In genomic region chr5:132840313-132840712, GRCh38 we compare ENCODE assay signal across 19 cellular contexts. TPM values are rescaled to one million over a fixed set of nuclear protein-coding genes. Genes with fewer than 3 reads are reported as not detected.
DNase-seq lines count a peak whose midpoint lies in the region; FAIRE-seq and TF ChIP-seq lines count a peak whose summit lies in the region.
"Had no signal": no experiment of that assay in that cellular context is flagged by ENCODE, and none has a peak within 500 bp of the region (broad histone marks: within the 10 kb centered on the region; RNA-seq: fewer than 3 reads in every experiment).

No MANE protein-coding gene starts in this region.

- no peak for TF ChIP-seq POLR2A in sigmoid colon (IDR thresholded peaks at IDR 0.05)

- H3K9me3 ChIP-seq in AG04450 (ENCODE audit: control insufficient read depth, insufficient read depth, low read length), result no peaks in the 10 kb centered on the region
- no peaks in the 10 kb centered on the region for H3K9me3 ChIP-seq in astrocyte (ENCODE audit: insufficient read depth, low read depth, low read length)
- H3K9me3 ChIP-seq in sigmoid colon, result no peaks in the 10 kb centered on the region

- no peaks in the 10 kb centered on the region for H3K27me3 Mint-ChIP-seq in astrocyte (ENCODE audit: low read depth, unreplicated experiment)
- peaks cover 2% of the 10 kb centered on the region for H3K27me3 Mint-ChIP-seq in T-helper 2 cell treated with Interferon-gamma antibody and Interleukin-4, amounts not matched to agents 5 μg/mL and 100 μg/mL, for 36 hours (ENCODE audit: low read depth)
- H3K27me3 Mint-ChIP-seq in activated naive CD4-positive, alpha-beta T cell treated with anti-CD3 and anti-CD28 coated beads for 36 hours (ENCODE audit: low read depth), result no peaks in the 10 kb centered on the region
- H3K27me3 Mint-ChIP-seq: stimulated activated naive CD8-positive, alpha-beta T cell treated with anti-CD3 and anti-CD28 coated beads, Interleukin-15, Interleukin-2, amounts not matched to agents 100 ng/mL and 50 ng/mL, for 24 hours had no signal

- peak overlapping the region; percentile 41 for H3K9ac ChIP-seq in astrocyte (ENCODE audit: low read length)
- H3K9ac ChIP-seq: KMS-11 had no signal

- intact Hi-C loops in sigmoid colon (cut with DNase I), result no loop called here
- intact Hi-C loops in activated naive CD4-positive, alpha-beta T cell treated with anti-CD3 and anti-CD28 coated beads for 36 hours (cut with micrococcal nuclease), result no loop called here

- H2AFZ ChIP-seq in astrocyte (ENCODE audit: low read depth, low read length), result peak overlapping the region; percentile 74

- H3K9me3 Mint-ChIP-seq in astrocyte (ENCODE audit: unreplicated experiment), result peaks cover 2% of the 10 kb centered on the region
- no peaks in the 10 kb centered on the region for H3K9me3 Mint-ChIP-seq in T-helper 2 cell treated with Interferon-gamma antibody and Interleukin-4, amounts not matched to agents 5 μg/mL and 100 μg/mL, for 36 hours
- no peaks in the 10 kb centered on the region for H3K9me3 Mint-ChIP-seq in activated naive CD4-positive, alpha-beta T cell treated with anti-CD3 and anti-CD28 coated beads for 36 hours
- H3K9me3 Mint-ChIP-seq: stimulated activated naive CD8-positive, alpha-beta T cell treated with anti-CD3 and anti-CD28 coated beads, Interleukin-15, Interleukin-2, amounts not matched to agents 100 ng/mL and 50 ng/mL, for 24 hours had no signal

- H3K27ac ChIP-seq in AG04450 (ENCODE audit: low read depth, low read length), result peak overlapping the region; percentile 95
- no peak overlapping the region for H3K27ac ChIP-seq in astrocyte (ENCODE audit: low read depth, low read length)
- peak overlapping the region; percentile 52 for H3K27ac ChIP-seq in layer of hippocampus (ENCODE audit: low read depth, low read length)
- H3K27ac ChIP-seq in sigmoid colon, result peak overlapping the region; percentile 6 to 74 (median 52)
- H3K27ac ChIP-seq: KMS-11 had no signal

- H3K4me2 ChIP-seq in astrocyte (ENCODE audit: low read length), result peak overlapping the region; percentile 56
- H3K4me2 ChIP-seq: KMS-11 had no signal

- TF ChIP-seq CTCF in AG04450 (IDR thresholded peaks at IDR 0.05; ENCODE audit: low read depth, low read length) (no peak), astrocyte (IDR thresholded peaks at IDR 0.05; ENCODE audit: insufficient read depth, low read depth, low read length) (no peak), sigmoid colon (IDR thresholded peaks at IDR 0.05) (no peak)

- H3K4me1 Mint-ChIP-seq in astrocyte (ENCODE audit: low read depth, unreplicated experiment), result peaks cover 14% of the 10 kb centered on the region
- no peaks in the 10 kb centered on the region for H3K4me1 Mint-ChIP-seq in T-helper 2 cell treated with Interferon-gamma antibody and Interleukin-4, amounts not matched to agents 5 μg/mL and 100 μg/mL, for 36 hours (ENCODE audit: low read depth)
- no peaks in the 10 kb centered on the region for H3K4me1 Mint-ChIP-seq in activated naive CD4-positive, alpha-beta T cell treated with anti-CD3 and anti-CD28 coated beads for 36 hours (ENCODE audit: low read depth)

- WGBS in sigmoid colon, 2 donors, result 17 to 54% methylated on average over 3 of the region's 3 CpGs

- POLR2A ChIA-PET in AG04450 (lab: Yijun Ruan, JAX), result interaction anchor here (1.2 to 2.5 kb wide), 3 partner anchors 26 to 452 kb away, joined by 3 to 10 read pairs (median 5); partner anchors contain the start of genes GDF9 and UQCRQ

- H3K36me3 ChIP-seq in astrocyte (ENCODE audit: insufficient read depth, low read length) (no peaks in the 10 kb centered on the region), sigmoid colon (no peaks in the 10 kb centered on the region)

- H3K36me3 Mint-ChIP-seq in astrocyte (ENCODE audit: low read depth, unreplicated experiment), result no peaks in the 10 kb centered on the region
- no peaks in the 10 kb centered on the region for H3K36me3 Mint-ChIP-seq in T-helper 2 cell treated with Interferon-gamma antibody and Interleukin-4, amounts not matched to agents 5 μg/mL and 100 μg/mL, for 36 hours (ENCODE audit: low read depth)
- H3K36me3 Mint-ChIP-seq in activated naive CD4-positive, alpha-beta T cell treated with anti-CD3 and anti-CD28 coated beads for 36 hours (ENCODE audit: low read depth), result no peaks in the 10 kb centered on the region

- DNase-seq in AG04450 (ENCODE audit: low read depth, low spot score) (no peak), astrocyte (ENCODE audit: low read depth) (no peak), sigmoid colon (no peak), NCI-H524 (lab: John Stamatoyannopoulos, UW) (no peak)
- DNase-seq in T-helper 2 cell treated with Interferon-gamma antibody and Interleukin-4, amounts not matched to agents 5 μg/mL and 100 μg/mL, for 36 hours (ENCODE audit: low spot score), result no peak
- no peak for DNase-seq in stimulated activated CD4-positive, alpha-beta T cell treated with anti-CD3 and anti-CD28 coated beads, Interleukin-2, amount 100 ng/mL, for 24 hours
- DNase-seq in activated naive CD4-positive, alpha-beta T cell treated with anti-CD3 and anti-CD28 coated beads for 36 hours, result no peak
- DNase-seq: activated CD4-positive, alpha-beta T cell treated with anti-CD3 and anti-CD28 coated beads, Interleukin-2, amount 50 U/mL, for 4 hours; activated T-cell treated with anti-CD3 and anti-CD28 coated beads, Interleukin-2, amount 50 U/mL, for 48 hours; cerebellar nuclear complex; hippocampal formation; NCI-H1436; NCI-H345 had no signal

- FAIRE-seq in astrocyte (lab: Jason Lieb, UNC), result no peak
- FAIRE-seq: GM18507, TTC549 had no signal

- H3K4me3 ChIP-seq in AG04450 (ENCODE audit: low read depth, low read length) (no peak overlapping the region), astrocyte (ENCODE audit: insufficient read depth, low read depth, low read length) (no peak overlapping the region), sigmoid colon (no peak overlapping the region)

- CTCF ChIA-PET in AG04450 (lab: Charles Lee), result interaction anchor here (1.0 to 3.5 kb wide), 5 partner anchors 10 to 453 kb away, joined by 3 to 18 read pairs (median 3); partner anchors contain the start of gene SHROOM1
- CTCF ChIA-PET in activated naive CD4-positive, alpha-beta T cell treated with anti-CD3 and anti-CD28 coated beads for 36 hours (lab: Charles Lee), result interaction anchor here (1.7 kb wide), 1 partner anchor 12 kb away, joined by 3 read pairs; no protein-coding TSS in a partner anchor

- TF ChIP-seq EP300 in sigmoid colon (IDR thresholded peaks at IDR 0.05), result no peak

- H3K27ac Mint-ChIP-seq in astrocyte (ENCODE audit: unreplicated experiment), result peak overlapping the region; percentile 69
- no peak overlapping the region for H3K27ac Mint-ChIP-seq in T-helper 2 cell treated with Interferon-gamma antibody and Interleukin-4, amounts not matched to agents 5 μg/mL and 100 μg/mL, for 36 hours
- H3K27ac Mint-ChIP-seq in activated naive CD4-positive, alpha-beta T cell treated with anti-CD3 and anti-CD28 coated beads for 36 hours, result no peak overlapping the region
- H3K27ac Mint-ChIP-seq: stimulated activated naive CD8-positive, alpha-beta T cell treated with anti-CD3 and anti-CD28 coated beads, Interleukin-15, Interleukin-2, amounts not matched to agents 100 ng/mL and 50 ng/mL, for 24 hours had no signal

- H3K79me2 ChIP-seq in astrocyte (ENCODE audit: insufficient read depth, low read length), result no peaks in the 10 kb centered on the region

- H3K4me3 Mint-ChIP-seq in astrocyte (ENCODE audit: unreplicated experiment), result no peak overlapping the region
- no peak overlapping the region for H3K4me3 Mint-ChIP-seq in T-helper 2 cell treated with Interferon-gamma antibody and Interleukin-4, amounts not matched to agents 5 μg/mL and 100 μg/mL, for 36 hours
- H3K4me3 Mint-ChIP-seq in activated naive CD4-positive, alpha-beta T cell treated with anti-CD3 and anti-CD28 coated beads for 36 hours, result no peak overlapping the region
- H3K4me3 Mint-ChIP-seq: stimulated activated naive CD8-positive, alpha-beta T cell treated with anti-CD3 and anti-CD28 coated beads, Interleukin-15, Interleukin-2, amounts not matched to agents 100 ng/mL and 50 ng/mL, for 24 hours had no signal

- peaks cover 14% of the 10 kb centered on the region for H3K4me1 ChIP-seq in astrocyte (ENCODE audit: insufficient read depth, low read length)
- H3K4me1 ChIP-seq in sigmoid colon, result peaks cover 0 to 8% (median 2%) of the 10 kb centered on the region in 4 donors

- H3K27me3 ChIP-seq in AG04450 (ENCODE audit: control insufficient read depth, insufficient read depth, low read length), result no peaks in the 10 kb centered on the region
- no peaks in the 10 kb centered on the region for H3K27me3 ChIP-seq in astrocyte (ENCODE audit: insufficient read depth, low read length)
- no peaks in the 10 kb centered on the region for H3K27me3 ChIP-seq in layer of hippocampus (ENCODE audit: control insufficient read depth, insufficient read depth, low read length)
- no peaks in the 10 kb centered on the region for H3K27me3 ChIP-seq in sigmoid colon

- H4K20me1 ChIP-seq in astrocyte (ENCODE audit: insufficient read depth, low read length), result no peaks in the 10 kb centered on the region

RNA-seq across cellular contexts. Expression of gene SHROOM1, which starts 9.9 kb away (rescaled TPM):
- polyA plus RNA-seq in AG04450 (2011; rRNA removed) (4.5 and 6.0 TPM in 2 replicates), sigmoid colon (10 to 100 TPM; 22.4 to 25.1 (median 24.6) TPM)
- polyA minus RNA-seq in AG04450 (2011; rRNA and poly(A)+ RNA removed), result 7.6 and 8.0 TPM in 2 replicates
- total RNA-seq in astrocyte (5.0 TPM in 2 replicates), sigmoid colon (10 to 100 TPM in 1 of 4 donors, 1 to 10 TPM in 3; 4.2 to 20.0 (median 7.6) TPM)
- under 1 TPM; 0.21 to 0.64 TPM for total RNA-seq in activated naive CD4-positive, alpha-beta T cell treated with anti-CD3 and anti-CD28 coated beads for 36 hours

RNA-seq across cellular contexts. Expression of gene GDF9, which starts 26.0 kb away (rescaled TPM):
- polyA plus RNA-seq in AG04450 (2011; rRNA removed) (0.14 and 0.15 TPM in 2 replicates), sigmoid colon (under 1 TPM in 1 of 3 donors, not detected in 2; 0.22 TPM)
- polyA minus RNA-seq in AG04450 (2011; rRNA and poly(A)+ RNA removed), result 0.17 TPM in 1 of 2 replicates, not detected in the other
- total RNA-seq in astrocyte (0.34 and 0.46 TPM in 2 replicates), sigmoid colon (1 to 10 TPM in 1 of 4 donors, under 1 TPM in 2, not detected in 1; 0.33 to 1.8 (median 0.55) TPM)
- 1 to 10 TPM in 1 of 2 experiments, under 1 TPM in 1; 0.64 to 1.2 TPM for total RNA-seq in activated naive CD4-positive, alpha-beta T cell treated with anti-CD3 and anti-CD28 coated beads for 36 hours

RNA-seq across cellular contexts. Expression of gene UQCRQ, which starts 26.1 kb away (rescaled TPM):
- polyA plus RNA-seq in AG04450 (2011; rRNA removed) (318 and 329 TPM in 2 replicates), sigmoid colon (100 to 1,000 TPM; 416 to 936 (median 650) TPM)
- 18.5 and 20.0 TPM in 2 replicates for polyA minus RNA-seq in AG04450 (2011; rRNA and poly(A)+ RNA removed)
- total RNA-seq in astrocyte (382 and 409 TPM in 2 replicates), sigmoid colon (100 to 1,000 TPM; 113 to 230 (median 172) TPM)
- total RNA-seq in activated naive CD4-positive, alpha-beta T cell treated with anti-CD3 and anti-CD28 coated beads for 36 hours, result 100 to 1,000 TPM; 677 to 784 TPM

RNA-seq across cellular contexts. Expression of gene SOWAHA, which starts 27.2 kb away (rescaled TPM):
- polyA plus RNA-seq in AG04450 (2011; rRNA removed) (0.05 TPM in 1 of 2 replicates, not detected in the other), sigmoid colon (10 to 100 TPM in 2 of 3 donors, 1 to 10 TPM in 1; 8.0 to 33.8 (median 26.4) TPM)
- polyA minus RNA-seq in AG04450 (2011; rRNA and poly(A)+ RNA removed), result 0.05 TPM in 1 of 2 replicates, not detected in the other
- total RNA-seq in astrocyte (0.10 and 0.20 TPM in 2 replicates), sigmoid colon (under 1 TPM in 2 of 4 donors, not detected in 2; 0.16 to 0.36 TPM)
- total RNA-seq in activated naive CD4-positive, alpha-beta T cell treated with anti-CD3 and anti-CD28 coated beads for 36 hours, result not detected
- total RNA-seq: SK-MEL-5 had no signal

RNA-seq across cellular contexts. Expression of gene LEAP2, which starts 33.2 kb away (rescaled TPM):
- polyA plus RNA-seq in AG04450 (2011; rRNA removed) (0.61 and 0.91 TPM in 2 replicates), sigmoid colon (1 to 10 TPM in 2 of 3 donors, under 1 TPM in 1; 0.60 to 1.7 (median 1.4) TPM)
- polyA minus RNA-seq in AG04450 (2011; rRNA and poly(A)+ RNA removed), result 0.51 and 0.65 TPM in 2 replicates
- total RNA-seq in astrocyte (0.27 and 0.31 TPM in 2 replicates), sigmoid colon (1 to 10 TPM in 1 of 4 donors, under 1 TPM in 3; 0.36 to 1.4 (median 0.77) TPM)
- total RNA-seq in activated naive CD4-positive, alpha-beta T cell treated with anti-CD3 and anti-CD28 coated beads for 36 hours, result 1 to 10 TPM; 1.8 to 2.0 TPM
